ENCODE assay signal across 8 cellular contexts in genomic region chr11:65588199-65589054, GRCh38. TPM values are rescaled to one million over a fixed set of nuclear protein-coding genes. Genes with fewer than 3 reads are reported as not detected.
DNase-seq lines count a peak whose midpoint lies in the region; ATAC-seq and TF ChIP-seq lines count a peak whose summit lies in the region.

No MANE protein-coding gene starts in this region.

- no peaks in the 10 kb centered on the region for H3K27me3 ChIP-seq in DOHH2 (ENCODE audit: control insufficient read depth, low read length)
- no peaks in the 10 kb centered on the region for H3K27me3 ChIP-seq in ascending aorta
- peaks cover 10% of the 10 kb centered on the region for H3K27me3 ChIP-seq in kidney epithelial cell (ENCODE audit: control insufficient read depth, insufficient read depth, low read length)

- H3K9me3 ChIP-seq in DOHH2 (ENCODE audit: control insufficient read depth, insufficient read depth, low read length) (no peaks in the 10 kb centered on the region), ascending aorta (no peaks in the 10 kb centered on the region)

- H3K27ac ChIP-seq in DOHH2 (ENCODE audit: low read depth, low read length) (peak overlapping the region; percentile 15), ascending aorta (peak overlapping the region; percentile 73 to 76)

- peak overlapping the region; percentile 89 for H3K27ac Mint-ChIP-seq in T-helper 1 cell treated with Interleukin-12 subunit alpha and Interleukin-12 subunit beta and Interleukin-4 antibody, amounts not matched to agents 30 μg/mL and 1 μg/mL, for 36 hours

- peak overlapping the region; percentile 52 for H3K4me2 ChIP-seq in DOHH2 (ENCODE audit: low read length)

- TF ChIP-seq CTCF in DOHH2 (IDR thresholded peaks at IDR 0.05; ENCODE audit: low read depth, low read length, poor library complexity, severe bottlenecking): peak; percentile 83
- TF ChIP-seq CTCF in ascending aorta (IDR thresholded peaks at IDR 0.05): peak; percentile 32 to 49 (median 44)
- TF ChIP-seq CTCF in kidney epithelial cell (IDR thresholded peaks at IDR 0.05; ENCODE audit: insufficient read depth, low read length, poor library complexity, severe bottlenecking): peak; percentile 74

- DNase-seq in ascending aorta (ENCODE audit: low spot score in 2 of 2): no peak
- DNase-seq in kidney epithelial cell (ENCODE audit: low read depth): no peak
- DNase-seq in stimulated activated CD4-positive, alpha-beta T cell treated with anti-CD3 and anti-CD28 coated beads, Interleukin-4, amount 100 ng/mL, for 48 hours (ENCODE audit: low read depth in 2 of 2): peak; percentile 67 to 68
- no peak for DNase-seq in midbrain (lab: John Stamatoyannopoulos, UW)

- ATAC-seq in GM19463 (IDR thresholded peaks at IDR 0.05; ENCODE audit: unreplicated experiment) (peak; percentile 84), HG03520 (IDR thresholded peaks at IDR 0.05; ENCODE audit: unreplicated experiment) (peak; percentile 61)

- 0 out of 2 replicates have a peak, but pooled peaks cover 3% of the 10 kb centered on the region for H3F3A ChIP-seq in DOHH2 (ENCODE audit: control insufficient read depth, insufficient read depth)

- no peaks in the 10 kb centered on the region for H3K9me3 Mint-ChIP-seq in T-helper 1 cell treated with Interleukin-12 subunit alpha and Interleukin-12 subunit beta and Interleukin-4 antibody, amounts not matched to agents 30 μg/mL and 1 μg/mL, for 36 hours

- no peaks in the 10 kb centered on the region for H4K20me1 ChIP-seq in DOHH2 (ENCODE audit: control insufficient read depth, insufficient read depth, low read depth, low read length)

- H3K4me1 ChIP-seq in DOHH2 (ENCODE audit: control insufficient read depth, low read length) (peaks cover 28% of the 10 kb centered on the region), ascending aorta (peaks cover 22 to 30% of the 10 kb centered on the region in 2 donors)

- no peaks in the 10 kb centered on the region for H3K27me3 Mint-ChIP-seq in T-helper 1 cell treated with Interleukin-12 subunit alpha and Interleukin-12 subunit beta and Interleukin-4 antibody, amounts not matched to agents 30 μg/mL and 1 μg/mL, for 36 hours (ENCODE audit: low read depth)

- H3K36me3 ChIP-seq in DOHH2 (ENCODE audit: control insufficient read depth, low read length) (peaks cover 9% of the 10 kb centered on the region), ascending aorta (peaks cover 73 to 79% of the 10 kb centered on the region in 2 donors), kidney epithelial cell (ENCODE audit: control insufficient read depth, insufficient read depth, low read length) (no peaks in the 10 kb centered on the region)

- H3K4me3 Mint-ChIP-seq in T-helper 1 cell treated with Interleukin-12 subunit alpha and Interleukin-12 subunit beta and Interleukin-4 antibody, amounts not matched to agents 30 μg/mL and 1 μg/mL, for 36 hours: peak overlapping the region; percentile 65

- H3K4me3 ChIP-seq in DOHH2 (ENCODE audit: low read length) (peak overlapping the region; percentile 29), ascending aorta (no peak overlapping the region), kidney epithelial cell (ENCODE audit: low read depth, low read length) (no peak overlapping the region)

- intact Hi-C loops in ascending aorta (cut with DNase I): no loop called here

- H3K79me2 ChIP-seq in DOHH2 (ENCODE audit: control insufficient read depth, low read length): no peaks in the 10 kb centered on the region

- peaks cover 25% of the 10 kb centered on the region for H3K36me3 Mint-ChIP-seq in T-helper 1 cell treated with Interleukin-12 subunit alpha and Interleukin-12 subunit beta and Interleukin-4 antibody, amounts not matched to agents 30 μg/mL and 1 μg/mL, for 36 hours (ENCODE audit: low read depth)

- no peaks in the 10 kb centered on the region for H3K9me2 ChIP-seq in DOHH2 (replicated peaks; ENCODE audit: control insufficient read depth, low read length)

- H3K4me1 Mint-ChIP-seq in T-helper 1 cell treated with Interleukin-12 subunit alpha and Interleukin-12 subunit beta and Interleukin-4 antibody, amounts not matched to agents 30 μg/mL and 1 μg/mL, for 36 hours (ENCODE audit: low read depth): peaks cover 39% of the 10 kb centered on the region

RNA-seq across cellular contexts. Expression of gene KCNK7, which starts 7.2 kb away (rescaled TPM):
- total RNA-seq in ascending aorta: not detected
- total RNA-seq in kidney epithelial cell: not detected in 2 replicates

RNA-seq across cellular contexts. Expression of gene EHBP1L1, which starts 12.6 kb away (rescaled TPM):
- total RNA-seq in ascending aorta: 418 TPM
- total RNA-seq in kidney epithelial cell: 19.5 and 20.9 TPM in 2 replicates

RNA-seq across cellular contexts. Expression of gene FAM89B, which starts 16.1 kb away (rescaled TPM):
- total RNA-seq in ascending aorta (104 TPM), kidney epithelial cell (63.9 and 68.5 TPM in 2 replicates)

RNA-seq across cellular contexts. Expression of gene ZNRD2, which starts 18.1 kb away (rescaled TPM):
- 157 TPM for total RNA-seq in ascending aorta
- total RNA-seq in kidney epithelial cell: 67.3 and 91.6 TPM in 2 replicates

RNA-seq across cellular contexts. Expression of gene MAP3K11, which starts 25.6 kb away (rescaled TPM):
- 121 TPM for total RNA-seq in ascending aorta
- 58.3 and 60.8 TPM in 2 replicates for total RNA-seq in kidney epithelial cell

Comparison
In these comparisons a context has a peak if more than half of its experiments do, and no peak if none do; other contexts are left out.
1. DNase-seq: peak in stimulated activated CD4-positive, alpha-beta T cell treated with anti-CD3 and anti-CD28 coated beads, Interleukin-4, amount 100 ng/mL, for 48 hours (2 of 2); none in ascending aorta (0 of 2), kidney epithelial cell (single experiment) and midbrain (single experiment).
2. RNA of gene EHBP1L1, which starts 12.6 kb away (total RNA-seq): 418 TPM in ascending aorta (single experiment); 19.5 to 20.9 TPM in kidney epithelial cell; every median in the first group is over 10 times any median in the second.
3. Peak in every context shown above with its lines, with median percentiles within 50 percentile points of each other: CTCF ChIP-seq.